In genomic region chr5:33588654-33589372, GRCh38 we compare ENCODE assay signal across 8 cellular contexts.
DNase-seq lines count a peak whose midpoint lies in the region; ATAC-seq lines count a peak whose summit lies in the region.

No MANE protein-coding gene starts in this region.

- H3K79me1 ChIP-seq in mesendoderm (ENCODE audit: low read length), result no peaks in the 10 kb centered on the region

- H3K23ac ChIP-seq in mesendoderm (ENCODE audit: low read length), result no peak overlapping the region

- H4K5ac ChIP-seq in mesendoderm (ENCODE audit: low read length), result no peak overlapping the region

- H2AK5ac ChIP-seq in mesendoderm (ENCODE audit: low read length), result no peak overlapping the region

- H3K4me3 Mint-ChIP-seq in activated naive CD4-positive, alpha-beta T cell treated with anti-CD3 and anti-CD28 coated beads, Interleukin-2, amount 10 ng/mL, durations not matched to agents 7 days and 5 days, result no peak overlapping the region

- no peak overlapping the region for H3K27ac Mint-ChIP-seq in activated naive CD4-positive, alpha-beta T cell treated with anti-CD3 and anti-CD28 coated beads, Interleukin-2, amount 10 ng/mL, durations not matched to agents 7 days and 5 days

- H3K27ac ChIP-seq in mesendoderm (ENCODE audit: low read depth, low read length), result no peak overlapping the region

- peak; percentile 58 for ATAC-seq in GM21825 (IDR thresholded peaks at IDR 0.05; ENCODE audit: unreplicated experiment)
- no peak for ATAC-seq in GM18498 (IDR thresholded peaks at IDR 0.05; ENCODE audit: unreplicated experiment)

- H2BK15ac ChIP-seq in mesendoderm (replicated peaks; ENCODE audit: low read depth), result no peak overlapping the region

- CTCF ChIA-PET in activated naive CD4-positive, alpha-beta T cell treated with anti-CD3 and anti-CD28 coated beads, Interleukin-2, amount 10 ng/mL, durations not matched to agents 7 days and 5 days (lab: Charles Lee), result interaction anchor here (0.8 to 3.2 kb wide), 13 partner anchors 9 to 381 kb away, joined by 3 to 33 read pairs (median 4); partner anchors contain the start of gene RXFP3

- H3K4me3 ChIP-seq in mesendoderm (ENCODE audit: low read length), result no peak overlapping the region

- no peak overlapping the region for H2BK5ac ChIP-seq in mesendoderm (ENCODE audit: low read length)

- H3K56ac ChIP-seq in mesendoderm (ENCODE audit: low read length), result no peak overlapping the region

- H2BK120ac ChIP-seq in mesendoderm (ENCODE audit: low read depth, low read length), result no peak overlapping the region

- no peaks in the 10 kb centered on the region for H3K9me3 Mint-ChIP-seq in activated naive CD4-positive, alpha-beta T cell treated with anti-CD3 and anti-CD28 coated beads, Interleukin-2, amount 10 ng/mL, durations not matched to agents 7 days and 5 days

- H3K4me2 ChIP-seq in mesendoderm (ENCODE audit: low read length), result no peak overlapping the region

- no peaks in the 10 kb centered on the region for H3K27me3 ChIP-seq in mesendoderm (ENCODE audit: insufficient read depth, low read length, poor library complexity)

- no CpG with 5 or more reads among the region's 16 CpGs for WGBS in mesendoderm (ENCODE audit: extremely low coverage, insufficient coverage, low lambda C conversion rate)

- DNase-seq in DMS53 treated with DMSO at 0.1 percent for 48 hours (lab: John Stamatoyannopoulos, UW; ENCODE audit: unreplicated experiment) (peak; percentile 13), NOMO-1 treated with DMSO at 0.1 percent for 48 hours (lab: John Stamatoyannopoulos, UW; ENCODE audit: unreplicated experiment) (peak; percentile 64), mesendoderm (peak; percentile 80), cerebellar cortex (ENCODE audit: low spot score) (no peak), DMS114 treated with DMSO at 0.1 percent for 48 hours (lab: John Stamatoyannopoulos, UW; ENCODE audit: unreplicated experiment) (no peak)
- peak; percentile 68 for DNase-seq in activated naive CD4-positive, alpha-beta T cell treated with anti-CD3 and anti-CD28 coated beads, Interleukin-2, amount 10 ng/mL, durations not matched to agents 7 days and 5 days

- no peaks in the 10 kb centered on the region for H3K36me3 ChIP-seq in mesendoderm (ENCODE audit: control insufficient read depth, insufficient read depth, low read length)

- no peak overlapping the region for H3K18ac ChIP-seq in mesendoderm (ENCODE audit: low read length)

- no peak overlapping the region for H3K9ac ChIP-seq in mesendoderm (ENCODE audit: low read length)

- no peaks in the 10 kb centered on the region for H3K36me3 Mint-ChIP-seq in activated naive CD4-positive, alpha-beta T cell treated with anti-CD3 and anti-CD28 coated beads, Interleukin-2, amount 10 ng/mL, durations not matched to agents 7 days and 5 days

- no peaks in the 10 kb centered on the region for H3K4me1 Mint-ChIP-seq in activated naive CD4-positive, alpha-beta T cell treated with anti-CD3 and anti-CD28 coated beads, Interleukin-2, amount 10 ng/mL, durations not matched to agents 7 days and 5 days

- no peak overlapping the region for H4K8ac ChIP-seq in mesendoderm (ENCODE audit: low read depth, low read length)

- peaks cover 4% of the 10 kb centered on the region for H3K27me3 Mint-ChIP-seq in activated naive CD4-positive, alpha-beta T cell treated with anti-CD3 and anti-CD28 coated beads, Interleukin-2, amount 10 ng/mL, durations not matched to agents 7 days and 5 days

- no peak overlapping the region for H3K4ac ChIP-seq in mesendoderm (ENCODE audit: low read depth, low read length)

- no peaks in the 10 kb centered on the region for H3K79me2 ChIP-seq in mesendoderm (ENCODE audit: control insufficient read depth, insufficient read depth, low read length)

- no peaks in the 10 kb centered on the region for H3K4me1 ChIP-seq in mesendoderm (ENCODE audit: control insufficient read depth, low read depth, low read length)

Comparison
In these comparisons a context has a peak if more than half of its experiments do, and no peak if none do; other contexts are left out.
1. DNase-seq: peak in DMS53 treated with DMSO at 0.1 percent for 48 hours (single experiment), NOMO-1 treated with DMSO at 0.1 percent for 48 hours (single experiment), activated naive CD4-positive, alpha-beta T cell treated with anti-CD3 and anti-CD28 coated beads, Interleukin-2, amount 10 ng/mL, durations not matched to agents 7 days and 5 days (single experiment) and mesendoderm (single experiment); none in cerebellar cortex (single experiment) and DMS114 treated with DMSO at 0.1 percent for 48 hours (single experiment).